1 cellular context compared by ENCODE assay signal in genomic region chr5:52685621-52686370, GRCh38.
A peak's percentile ranks its signal among the peaks of the same experiment; 100 is the strongest.
TF ChIP-seq lines count a peak whose summit lies in the region.

No MANE protein-coding gene starts in this region.

TF ChIP-seq in HepG2, 621 proteins besides CTCF, POLR2A, EP300 and RAD21 (continued from another document):
- TF ChIP-seq REST (IDR thresholded peaks at IDR 0.05; ENCODE audit: borderline replicate concordance in 1 of 2, low read depth in 1 of 2, low read length in 2 of 2) (peak in 1 of 2 experiments; percentile 85; a peak in 3 of 4 replicates), ZNF652 (CRISPR knock-in tag; IDR thresholded peaks at IDR 0.05; ENCODE audit: borderline replicate concordance, low read depth) (0 out of 2 replicates have a peak, but pooled peaks have one; percentile 28), AFF4 (CRISPR knock-in tag; IDR thresholded peaks at IDR 0.05) (no peak), HDAC6 (IDR thresholded peaks at IDR 0.05; ENCODE audit: low read depth, low read length) (no peak)
TF ChIP-seq in HepG2: peak in this region for 3.
